ENCODE assay signal across 8 cellular contexts in genomic region chr11:73876424-73877300, GRCh38. TPM values are rescaled to one million over a fixed set of nuclear protein-coding genes. Genes with fewer than 3 reads are reported as not detected.
A peak's percentile ranks its signal among the peaks of the same experiment; 100 is the strongest.
DNase-seq lines count a peak whose midpoint lies in the region; ATAC-seq, FAIRE-seq and TF ChIP-seq lines count a peak whose summit lies in the region.

TSS of gene COA4 (minus strand) at chr11:73876846. CDS start at chr11:73873378, 3,468 bp downstream.
A gene with protein sequence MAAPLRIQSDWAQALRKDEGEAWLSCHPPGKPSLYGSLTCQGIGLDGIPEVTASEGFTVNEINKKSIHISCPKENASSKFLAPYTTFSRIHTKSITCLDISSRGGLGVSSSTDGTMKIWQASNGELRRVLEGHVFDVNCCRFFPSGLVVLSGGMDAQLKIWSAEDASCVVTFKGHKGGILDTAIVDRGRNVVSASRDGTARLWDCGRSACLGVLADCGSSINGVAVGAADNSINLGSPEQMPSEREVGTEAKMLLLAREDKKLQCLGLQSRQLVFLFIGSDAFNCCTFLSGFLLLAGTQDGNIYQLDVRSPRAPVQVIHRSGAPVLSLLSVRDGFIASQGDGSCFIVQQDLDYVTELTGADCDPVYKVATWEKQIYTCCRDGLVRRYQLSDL (plus strand): TSS chr11:73876999. CDS start chr11:73877022, 23 bp downstream.

- no peak for TF ChIP-seq CTCF in Loucy (conservative IDR thresholded peaks at IDR 0.05; ENCODE audit: low read length)

- H3K4me3 Mint-ChIP-seq in natural killer cell treated with Interleukin-12 subunit alpha and Interleukin-12 subunit beta and Interleukin-15 and Interleukin-18, amount 100 ng/mL, for 72 hours: peak within 1 kb of the TSS; percentile 99

- TF ChIP-seq POLR2A in H54 (IDR thresholded peaks at IDR 0.05; ENCODE audit: low read depth, low read length) (peak; percentile 74), Raji (IDR thresholded peaks at IDR 0.05; ENCODE audit: insufficient read depth, low read depth, low read length) (peak; percentile 91)

- H3K27me3 Mint-ChIP-seq in natural killer cell treated with Interleukin-12 subunit alpha and Interleukin-12 subunit beta and Interleukin-15 and Interleukin-18, amount 100 ng/mL, for 72 hours: no peaks in the 10 kb centered on the region

- peak; percentile 30 for FAIRE-seq in H54 (lab: Jason Lieb, UNC)

- H3K9me3 Mint-ChIP-seq in natural killer cell treated with Interleukin-12 subunit alpha and Interleukin-12 subunit beta and Interleukin-15 and Interleukin-18, amount 100 ng/mL, for 72 hours: no peaks in the 10 kb centered on the region

- peaks cover 15% of the 10 kb centered on the region; the same call in 1 of the 2 replicates for H3K36me3 ChIP-seq in Loucy (ENCODE audit: insufficient read depth, low read length)

- peak within 1 kb of the TSS; percentile 91 for H3K9ac ChIP-seq in Loucy (ENCODE audit: low read depth, low read length, poor library complexity, severe bottlenecking)

- H3K4me2 ChIP-seq in Loucy (ENCODE audit: low read depth, low read length, poor library complexity, severe bottlenecking): peak within 1 kb of the TSS; percentile 98

- peak; percentile 98 for DNase-seq in EL
- peak; percentile 90 for DNase-seq in H54 (ENCODE audit: insufficient read length, low spot score)
- DNase-seq in activated T-helper 9 cell treated with anti-CD3 and anti-CD28 coated beads, Interleukin-2, amount 50 U/mL, for 16 hours (ENCODE audit: low read depth): peak; percentile 92
- peak; percentile 92 for DNase-seq in fibroblast of peridontal ligament (ENCODE audit: extremely low read depth)
- peak; percentile 97 for DNase-seq in natural killer cell treated with Interleukin-12 subunit alpha and Interleukin-12 subunit beta and Interleukin-15 and Interleukin-18, amount 100 ng/mL, for 72 hours (ENCODE audit: low spot score)
- DNase-seq in stimulated activated naive CD8-positive, alpha-beta T cell treated with anti-CD3 and anti-CD28 coated beads, Interleukin-15, Interleukin-2, amounts not matched to agents 100 U/mL and 50 U/mL, for 24 hours: peak; percentile 94

- H3K4me1 Mint-ChIP-seq in natural killer cell treated with Interleukin-12 subunit alpha and Interleukin-12 subunit beta and Interleukin-15 and Interleukin-18, amount 100 ng/mL, for 72 hours (ENCODE audit: low read depth in 2 of 2): peaks cover 15 to 27% of the 10 kb centered on the region in 2 donors

- peaks cover 25% of the 10 kb centered on the region for H3K4me1 ChIP-seq in Loucy (ENCODE audit: insufficient read depth, low read length, poor library complexity, severe bottlenecking)

- H3K36me3 Mint-ChIP-seq in natural killer cell treated with Interleukin-12 subunit alpha and Interleukin-12 subunit beta and Interleukin-15 and Interleukin-18, amount 100 ng/mL, for 72 hours: peaks cover 8% of the 10 kb centered on the region

- peaks cover 59% of the 10 kb centered on the region for H3K79me2 ChIP-seq in Loucy (ENCODE audit: insufficient read depth, low read length)

- H4K20me1 ChIP-seq in Loucy (ENCODE audit: insufficient read depth, low read length, poor library complexity, severe bottlenecking): peaks cover 7% of the 10 kb centered on the region

- no peaks in the 10 kb centered on the region for H3K9me3 ChIP-seq in Loucy (ENCODE audit: insufficient read depth, low read depth, low read length)

- no peaks in the 10 kb centered on the region for H3K9me2 ChIP-seq in Loucy (replicated peaks; ENCODE audit: low read depth, low read length)

- peak within 1 kb of the TSS; percentile 92 for H3K4me3 ChIP-seq in Loucy (ENCODE audit: low read length, poor library complexity, severe bottlenecking)

- H3F3A ChIP-seq in Loucy (ENCODE audit: low read depth): no peaks in the 10 kb centered on the region

- peak within 1 kb of the TSS; percentile 85 for H2AFZ ChIP-seq in Loucy (ENCODE audit: low read length)

- H3K27me3 ChIP-seq in Loucy (ENCODE audit: insufficient read depth, low read length, poor library complexity, severe bottlenecking): no peaks in the 10 kb centered on the region

- H3K27ac Mint-ChIP-seq in natural killer cell treated with Interleukin-12 subunit alpha and Interleukin-12 subunit beta and Interleukin-15 and Interleukin-18, amount 100 ng/mL, for 72 hours: peak within 1 kb of the TSS; percentile 97 to 98

- ATAC-seq in natural killer cell treated with Interleukin-12 subunit alpha and Interleukin-12 subunit beta and Interleukin-15 and Interleukin-18, amount 100 ng/mL, for 72 hours: peak; percentile 99
- peak; percentile 99 for ATAC-seq in stimulated activated naive CD8-positive, alpha-beta T cell treated with anti-CD3 and anti-CD28 coated beads, Interleukin-15, Interleukin-2, amounts not matched to agents 100 U/mL and 50 U/mL, for 24 hours

RNA-seq across cellular contexts. Expression of gene COA4, which starts in this region (rescaled TPM):
- 100 to 1,000 TPM in 1 of 2 donors, 10 to 100 TPM in 1; 77.2 to 101 TPM for total RNA-seq in natural killer cell treated with Interleukin-12 subunit alpha and Interleukin-12 subunit beta and Interleukin-15 and Interleukin-18, amount 100 ng/mL, for 72 hours

RNA-seq across cellular contexts. Expression of the second gene that starts in this region (rescaled TPM):
- 10 to 100 TPM; 22.5 to 26.3 TPM for total RNA-seq in natural killer cell treated with Interleukin-12 subunit alpha and Interleukin-12 subunit beta and Interleukin-15 and Interleukin-18, amount 100 ng/mL, for 72 hours

Comparison
In these comparisons a context has a peak if more than half of its experiments do, and no peak if none do; other contexts are left out.
1. Peak in every context shown above with its lines: DNase-seq, ATAC-seq and H3K4me3 ChIP-seq.